31 cellular contexts compared by ENCODE assay signal in genomic region chrX:11406109-11406755, GRCh38.
DNase-seq lines count a peak whose midpoint lies in the region; ATAC-seq, FAIRE-seq and TF ChIP-seq lines count a peak whose summit lies in the region.
"Had no signal": no experiment of that assay in that cellular context is flagged by ENCODE, and none has a peak within 500 bp of the region (broad histone marks: within the 10 kb centered on the region; RNA-seq: fewer than 3 reads in every experiment).

No MANE protein-coding gene starts in this region.

- H3K27me3 Mint-ChIP-seq in CD8-positive, alpha-beta T cell (ENCODE audit: low read depth) = peaks cover 4% of the 10 kb centered on the region

- POLR2A ChIA-PET in AG04450 (lab: Yijun Ruan, JAX) = no interaction called here
- POLR2A ChIA-PET in CD8-positive, alpha-beta T cell (lab: Charles Lee) = no interaction called here

- no peak overlapping the region for H3K27ac ChIP-seq in AG04450 (ENCODE audit: low read depth, low read length)
- no peak overlapping the region for H3K27ac ChIP-seq in CD8-positive, alpha-beta T cell (ENCODE audit: low read depth, low read length)
- H3K27ac ChIP-seq: A549, body of pancreas, upper lobe of left lung had no signal

- TF ChIP-seq CTCF in AG04450 (IDR thresholded peaks at IDR 0.05; ENCODE audit: low read depth, low read length) = no peak
- no peak for TF ChIP-seq CTCF in fibroblast of villous mesenchyme (IDR thresholded peaks at IDR 0.05; ENCODE audit: insufficient read depth, low read depth, low read length)
- TF ChIP-seq CTCF in CD8-positive, alpha-beta T cell (IDR thresholded peaks at IDR 0.05) = no peak

- CTCF ChIA-PET in AG04450 (lab: Charles Lee) = interaction anchor here (1.4 kb wide), 1 partner anchor 25 kb away, joined by 7 read pairs; no protein-coding TSS in a partner anchor
- CTCF ChIA-PET in CD8-positive, alpha-beta T cell (lab: Charles Lee) = no interaction called here

- H3K36me3 ChIP-seq in CD8-positive, alpha-beta T cell (ENCODE audit: insufficient read depth, low read length) = no peaks in the 10 kb centered on the region
- H3K36me3 ChIP-seq: BE2C, upper lobe of left lung had no signal

- H3K36me3 Mint-ChIP-seq in CD8-positive, alpha-beta T cell = no peaks in the 10 kb centered on the region
- H3K36me3 Mint-ChIP-seq: activated naive CD4-positive, alpha-beta T cell treated with anti-CD3 and anti-CD28 coated beads, Interleukin-2, amount 50 U/mL, for 72 hours; stimulated activated effector memory CD8-positive, alpha-beta T cell treated with anti-CD3 and anti-CD28 coated beads, Interleukin-12 subunit alpha, Interleukin-12 subunit beta, amount 100 ng/mL, for 72 hours had no signal

- H3K4me3 Mint-ChIP-seq in CD8-positive, alpha-beta T cell = no peak overlapping the region
- H3K4me3 Mint-ChIP-seq: activated CD8-positive, alpha-beta T cell treated with anti-CD3 and anti-CD28 coated beads, Interleukin-2, amount 10 ng/mL, durations not matched to agents 7 days and 5 days; neural crest cell; stimulated activated effector memory CD8-positive, alpha-beta T cell treated with anti-CD3 and anti-CD28 coated beads, Interleukin-12 subunit alpha, Interleukin-12 subunit beta, amount 100 ng/mL, for 72 hours; T-helper 1 cell treated with Interleukin-12 subunit alpha and Interleukin-12 subunit beta and Interleukin-4 antibody, amounts not matched to agents 30 μg/mL and 1 μg/mL, for 36 hours had no signal

- H3K4me3 ChIP-seq in AG04450 (ENCODE audit: low read depth, low read length) (no peak overlapping the region), fibroblast of villous mesenchyme (ENCODE audit: low read depth, low read length) (no peak overlapping the region)
- no peak overlapping the region for H3K4me3 ChIP-seq in CD8-positive, alpha-beta T cell (ENCODE audit: low read depth, low read length)
- H3K4me3 ChIP-seq: A549, body of pancreas, upper lobe of left lung had no signal

- no peaks in the 10 kb centered on the region for H3K4me1 ChIP-seq in CD8-positive, alpha-beta T cell (ENCODE audit: insufficient read depth, low read length)
- H3K4me1 ChIP-seq: A549, BE2C, body of pancreas, upper lobe of left lung had no signal

- H3K9me3 ChIP-seq in AG04450 (ENCODE audit: control insufficient read depth, insufficient read depth, low read length) = no peaks in the 10 kb centered on the region
- no peaks in the 10 kb centered on the region for H3K9me3 ChIP-seq in CD8-positive, alpha-beta T cell (ENCODE audit: low read length)
- H3K9me3 ChIP-seq: A549, BE2C, body of pancreas, upper lobe of left lung had no signal

- no peak for FAIRE-seq in HTR-8/SVneo (lab: Jason Lieb, UNC)
- FAIRE-seq: RCC 7860 had no signal

- ATAC-seq in CD8-positive, alpha-beta T cell = no peak
- ATAC-seq: A549; activated CD8-positive, alpha-beta T cell treated with anti-CD3 and anti-CD28 coated beads, Interleukin-2, amount 10 ng/mL, durations not matched to agents 7 days and 5 days; activated naive CD4-positive, alpha-beta T cell treated with anti-CD3 and anti-CD28 coated beads, Interleukin-2, amount 50 U/mL, for 72 hours; body of pancreas; right cardiac atrium; stimulated activated effector memory CD8-positive, alpha-beta T cell treated with anti-CD3 and anti-CD28 coated beads, Interleukin-12 subunit alpha, Interleukin-12 subunit beta, amount 100 ng/mL, for 72 hours had no signal

- H3K27me3 ChIP-seq in AG04450 (ENCODE audit: control insufficient read depth, insufficient read depth, low read length) = no peaks in the 10 kb centered on the region
- no peaks in the 10 kb centered on the region for H3K27me3 ChIP-seq in CD8-positive, alpha-beta T cell (ENCODE audit: insufficient read depth, low read length)
- H3K27me3 ChIP-seq: BE2C, body of pancreas, upper lobe of left lung had no signal

- no peaks in the 10 kb centered on the region for H3K9me3 Mint-ChIP-seq in CD8-positive, alpha-beta T cell
- H3K9me3 Mint-ChIP-seq: activated naive CD4-positive, alpha-beta T cell treated with anti-CD3 and anti-CD28 coated beads, Interleukin-2, amount 50 U/mL, for 72 hours; activated T-helper 2 cell treated with anti-CD3 and anti-CD28 coated beads, Interferon-gamma antibody, Interleukin-2, Interleukin-4, amounts not matched to agents 10 μg/mL and 5 μg/mL and 100 μg/mL, durations not matched to agents 14 hours and 24 hours and 36 hours; stimulated activated effector memory CD8-positive, alpha-beta T cell treated with anti-CD3 and anti-CD28 coated beads, Interleukin-12 subunit alpha, Interleukin-12 subunit beta, amount 100 ng/mL, for 72 hours; T-helper 1 cell treated with Interleukin-12 subunit alpha and Interleukin-12 subunit beta and Interleukin-4 antibody, amounts not matched to agents 30 μg/mL and 1 μg/mL, for 36 hours had no signal

- peak; percentile 15 for DNase-seq in AG04450 (ENCODE audit: low read depth, low spot score)
- peak; percentile 79 for DNase-seq in H4 (ENCODE audit: low spot score)
- peak; percentile 91 for DNase-seq in amniotic epithelial cell (ENCODE audit: low read depth)
- peak; percentile 85 for DNase-seq in fibroblast of villous mesenchyme (ENCODE audit: low read depth)
- DNase-seq in NCI-H2227 (lab: John Stamatoyannopoulos, UW; ENCODE audit: unreplicated experiment) = no peak
- DNase-seq in CD8-positive, alpha-beta T cell = no peak
- no peak for DNase-seq in HTR-8/SVneo (ENCODE audit: insufficient read length, low spot score)
- no peak for DNase-seq in amygdala (lab: John Stamatoyannopoulos, UW)
- DNase-seq: activated CD8-positive, alpha-beta T cell treated with anti-CD3 and anti-CD28 coated beads, Interleukin-2, amount 10 ng/mL, durations not matched to agents 7 days and 5 days; BE2C; body of pancreas; cerebellar nuclear complex; COR-L47; DMS53; head of caudate nucleus; NCI-H187; NCI-H2171; NCI-H526; posterior cingulate gyrus; right cardiac atrium; stimulated activated CD4-positive, alpha-beta T cell treated with anti-CD3 and anti-CD28 coated beads, Interleukin-12 subunit alpha, Interleukin-12 subunit beta, amount 100 ng/mL, for 4 hours; stimulated activated CD4-positive, alpha-beta T cell treated with anti-CD3 and anti-CD28 coated beads, Interleukin-4, amount 100 ng/mL, for 1 hour; substantia nigra; upper lobe of left lung had no signal

- intact Hi-C loops in CD8-positive, alpha-beta T cell (cut with DNase I, micrococcal nuclease) = no loop called here

- H3K27ac Mint-ChIP-seq in CD8-positive, alpha-beta T cell = no peak overlapping the region
- H3K27ac Mint-ChIP-seq: activated CD8-positive, alpha-beta T cell treated with anti-CD3 and anti-CD28 coated beads, Interleukin-2, amount 10 ng/mL, durations not matched to agents 7 days and 5 days; activated naive CD4-positive, alpha-beta T cell treated with anti-CD3 and anti-CD28 coated beads, Interleukin-2, amount 50 U/mL, for 72 hours; activated T-helper 2 cell treated with anti-CD3 and anti-CD28 coated beads, Interferon-gamma antibody, Interleukin-2, Interleukin-4, amounts not matched to agents 10 μg/mL and 5 μg/mL and 100 μg/mL, durations not matched to agents 14 hours and 24 hours and 36 hours; stimulated activated effector memory CD8-positive, alpha-beta T cell treated with anti-CD3 and anti-CD28 coated beads, Interleukin-12 subunit alpha, Interleukin-12 subunit beta, amount 100 ng/mL, for 72 hours; T-helper 1 cell treated with Interleukin-12 subunit alpha and Interleukin-12 subunit beta and Interleukin-4 antibody, amounts not matched to agents 30 μg/mL and 1 μg/mL, for 36 hours had no signal

- no peaks in the 10 kb centered on the region for H3K4me1 Mint-ChIP-seq in CD8-positive, alpha-beta T cell (ENCODE audit: low read depth)
- H3K4me1 Mint-ChIP-seq: neural crest cell; stimulated activated effector memory CD8-positive, alpha-beta T cell treated with anti-CD3 and anti-CD28 coated beads, Interleukin-12 subunit alpha, Interleukin-12 subunit beta, amount 100 ng/mL, for 72 hours had no signal

Comparison
In these comparisons a context has a peak if more than half of its experiments do, and no peak if none do; other contexts are left out.
1. DNase-seq: peak in AG04450 (single experiment), H4 (single experiment), amniotic epithelial cell (single experiment) and fibroblast of villous mesenchyme (single experiment); none in NCI-H2227 (single experiment), CD8-positive, alpha-beta T cell (0 of 7), HTR-8/SVneo (single experiment) and amygdala (0 of 56).